Comparison of ENCODE assay signal across 16 cellular contexts in genomic region chr20:52004720-52005119, GRCh38.
DNase-seq lines count a peak whose midpoint lies in the region; ATAC-seq and TF ChIP-seq lines count a peak whose summit lies in the region.
"Had no signal": no experiment of that assay in that cellular context is flagged by ENCODE, and none has a peak within 500 bp of the region (broad histone marks: within the 10 kb centered on the region; RNA-seq: fewer than 3 reads in every experiment).

No MANE protein-coding gene starts in this region.

- H3K4me2 ChIP-seq in PC-3 (ENCODE audit: low read length): no peak overlapping the region

- H3K4me3 Mint-ChIP-seq in HFFc6: no peak overlapping the region
- no peak overlapping the region for H3K4me3 Mint-ChIP-seq in immature natural killer cell
- H3K4me3 Mint-ChIP-seq: activated T-helper 1 cell treated with anti-CD3 and anti-CD28 coated beads, Interleukin-12 subunit alpha, Interleukin-12 subunit beta, Interleukin-2, Interleukin-4 antibody, amounts not matched to agents 30 ng/mL and 10 ng/mL and 1 ng/mL, durations not matched to agents 14 hours and 24 hours and 36 hours had no signal

- H3K9me3 Mint-ChIP-seq in HFFc6 (no peaks in the 10 kb centered on the region), immature natural killer cell (no peaks in the 10 kb centered on the region)
- H3K9me3 Mint-ChIP-seq: activated T-helper 1 cell treated with anti-CD3 and anti-CD28 coated beads, Interleukin-12 subunit alpha, Interleukin-12 subunit beta, Interleukin-2, Interleukin-4 antibody, amounts not matched to agents 30 ng/mL and 10 ng/mL and 1 ng/mL, durations not matched to agents 14 hours and 24 hours and 36 hours had no signal

- H3K79me2 ChIP-seq in PC-3 (ENCODE audit: low read length): no peaks in the 10 kb centered on the region

- DNase-seq in AG09309 (ENCODE audit: low read depth) (peak; percentile 71), HL-60 (ENCODE audit: low read depth in 1 of 2, low spot score in 1 of 2) (peak; percentile 54 to 59), PC-3 (no peak), fibroblast of the conjunctiva (ENCODE audit: low read depth) (peak; percentile 61), HFFc6 (no peak), sciatic nerve (ENCODE audit: low spot score) (no peak), immature natural killer cell (no peak)
- DNase-seq in stimulated activated CD4-positive, alpha-beta T cell treated with anti-CD3 and anti-CD28 coated beads, Interleukin-4, amount 100 ng/mL, for 4 hours: no peak
- DNase-seq: activated CD4-positive, alpha-beta T cell treated with anti-CD3 and anti-CD28 coated beads for 4 hours; body of pancreas; MG63; NCI-H510A treated with DMSO at 0.1 percent for 48 hours; psoas muscle; stimulated activated naive CD8-positive, alpha-beta T cell treated with anti-CD3 and anti-CD28 coated beads, Interleukin-15, Interleukin-2, amounts not matched to agents 100 U/mL and 50 U/mL, for 24 hours had no signal

- CTCF ChIA-PET in PC-3 (lab: Charles Lee): no interaction called here

- H3K4me1 ChIP-seq in PC-3 (ENCODE audit: insufficient read depth, low read length): peaks cover 7% of the 10 kb centered on the region
- H3K4me1 ChIP-seq: psoas muscle had no signal

- H3K36me3 Mint-ChIP-seq in HFFc6 (ENCODE audit: low read depth) (no peaks in the 10 kb centered on the region), immature natural killer cell (no peaks in the 10 kb centered on the region)

- H3K4me3 ChIP-seq in AG09309 (ENCODE audit: control insufficient read depth, low read depth, low read length) (no peak overlapping the region), HL-60 (replicated peaks; ENCODE audit: insufficient read depth, low read length) (no peak overlapping the region), PC-3 (ENCODE audit: low read length) (no peak overlapping the region)
- H3K4me3 ChIP-seq: BLaER1, body of pancreas, MG63, psoas muscle had no signal

- H3K36me3 ChIP-seq in PC-3 (ENCODE audit: low read depth, low read length): no peaks in the 10 kb centered on the region
- H3K36me3 ChIP-seq: BLaER1, MG63 had no signal

- H4K20me1 ChIP-seq in PC-3 (ENCODE audit: low read length): no peaks in the 10 kb centered on the region
- H4K20me1 ChIP-seq: BLaER1 had no signal

- H2AFZ ChIP-seq in PC-3 (ENCODE audit: low read length): 0 out of 2 replicates have a peak overlapping the region, but pooled peaks have one; percentile 2

- no TSS peak for BruUV-seq in PC-3 (replicated peaks; lab: Mats Ljungman, UMichigan)

- ATAC-seq in PC-3 (no peak), sciatic nerve (no peak)
- ATAC-seq: body of pancreas; psoas muscle; stimulated activated naive CD8-positive, alpha-beta T cell treated with anti-CD3 and anti-CD28 coated beads, Interleukin-15, Interleukin-2, amounts not matched to agents 100 U/mL and 50 U/mL, for 24 hours had no signal

- H3F3A ChIP-seq in PC-3 (ENCODE audit: low read length, unreplicated experiment): no peaks in the 10 kb centered on the region

- no peaks in the 10 kb centered on the region for H3K9me2 ChIP-seq in PC-3 (replicated peaks; ENCODE audit: low read length)

- intact Hi-C loops in PC-3 (cut with micrococcal nuclease): no loop called here
- intact Hi-C loops in sciatic nerve (cut with DNase I): no loop called here

- H3K27ac Mint-ChIP-seq in HFFc6 (no peak overlapping the region), immature natural killer cell (peak overlapping the region in 1 of 6 donors; percentile 20)
- H3K27ac Mint-ChIP-seq: activated T-helper 1 cell treated with anti-CD3 and anti-CD28 coated beads, Interleukin-12 subunit alpha, Interleukin-12 subunit beta, Interleukin-2, Interleukin-4 antibody, amounts not matched to agents 30 ng/mL and 10 ng/mL and 1 ng/mL, durations not matched to agents 14 hours and 24 hours and 36 hours had no signal

- H3K27ac ChIP-seq in HL-60 (replicated peaks) (no peak overlapping the region), PC-3 (ENCODE audit: low read length) (no peak overlapping the region)
- H3K27ac ChIP-seq: BLaER1, psoas muscle had no signal

- H3K4me1 Mint-ChIP-seq in HFFc6 (ENCODE audit: low read depth) (peaks cover 16% of the 10 kb centered on the region), immature natural killer cell (peaks cover 2 to 12% of the 10 kb centered on the region in 2 donors)

- no peak for TF ChIP-seq CTCF in AG09309 (IDR thresholded peaks at IDR 0.05; ENCODE audit: control insufficient read depth, insufficient read depth, low read depth, low read length, missing control alignments)
- TF ChIP-seq CTCF in HL-60 (IDR thresholded peaks at IDR 0.05; ENCODE audit: insufficient read depth, low read length): no peak
- no peak for TF ChIP-seq CTCF in PC-3 (conservative IDR thresholded peaks at IDR 0.05; ENCODE audit: low read depth, low read length)
- no peak for TF ChIP-seq CTCF in HFFc6 (IDR thresholded peaks at IDR 0.05)

- POLR2A ChIA-PET in PC-3 (lab: Charles Lee; ENCODE audit: unreplicated experiment): no interaction called here

- H3K9ac ChIP-seq in PC-3 (ENCODE audit: low read length): no peak overlapping the region
- H3K9ac ChIP-seq: BLaER1 had no signal

- H3K27me3 ChIP-seq in HL-60 (ENCODE audit: insufficient read depth, poor library complexity, severe bottlenecking) (no peaks in the 10 kb centered on the region), PC-3 (ENCODE audit: low read length) (no peaks in the 10 kb centered on the region)
- H3K27me3 ChIP-seq: BLaER1, body of pancreas, MG63 had no signal

- no peaks in the 10 kb centered on the region for H3K9me3 ChIP-seq in PC-3 (ENCODE audit: low read length)
- H3K9me3 ChIP-seq: BLaER1, body of pancreas, MG63, psoas muscle had no signal

- H3K27me3 Mint-ChIP-seq in HFFc6 (ENCODE audit: insufficient read depth): no peaks in the 10 kb centered on the region
- peaks cover 0 to 9% (median 2%) of the 10 kb centered on the region in 3 donors for H3K27me3 Mint-ChIP-seq in immature natural killer cell (ENCODE audit: low read depth in 3 of 3)

Comparison
In these comparisons a context has a peak if more than half of its experiments do, and no peak if none do; other contexts are left out.
1. DNase-seq: peak in AG09309 (single experiment), HL-60 (2 of 2) and fibroblast of the conjunctiva (single experiment); none in PC-3 (single experiment), HFFc6 (single experiment), sciatic nerve (single experiment), immature natural killer cell (0 of 3) and stimulated activated CD4-positive, alpha-beta T cell treated with anti-CD3 and anti-CD28 coated beads, Interleukin-4, amount 100 ng/mL, for 4 hours (0 of 2).